Comparison of ENCODE assay signal across 1 cellular context in genomic region chr21:43768868-43769167, GRCh38.
TF ChIP-seq lines count a peak whose summit lies in the region.

No MANE protein-coding gene starts in this region.

TF ChIP-seq in IMR-90, 13 proteins besides CTCF, POLR2A, EP300 and RAD21 (continued from another document):
- no peak for TF ChIP-seq SMC3 (IDR thresholded peaks at IDR 0.05; ENCODE audit: low read depth, low read length)
- no peak for TF ChIP-seq ELK1 (IDR thresholded peaks at IDR 0.05; ENCODE audit: borderline replicate concordance, low read depth, low read length)
- TF ChIP-seq MAZ (IDR thresholded peaks at IDR 0.05; ENCODE audit: borderline replicate concordance, low read depth, low read length) = no peak
- no peak for TF ChIP-seq RFX5 (IDR thresholded peaks at IDR 0.05; ENCODE audit: low read depth, low read length)
